In the genomic region with DNA sequence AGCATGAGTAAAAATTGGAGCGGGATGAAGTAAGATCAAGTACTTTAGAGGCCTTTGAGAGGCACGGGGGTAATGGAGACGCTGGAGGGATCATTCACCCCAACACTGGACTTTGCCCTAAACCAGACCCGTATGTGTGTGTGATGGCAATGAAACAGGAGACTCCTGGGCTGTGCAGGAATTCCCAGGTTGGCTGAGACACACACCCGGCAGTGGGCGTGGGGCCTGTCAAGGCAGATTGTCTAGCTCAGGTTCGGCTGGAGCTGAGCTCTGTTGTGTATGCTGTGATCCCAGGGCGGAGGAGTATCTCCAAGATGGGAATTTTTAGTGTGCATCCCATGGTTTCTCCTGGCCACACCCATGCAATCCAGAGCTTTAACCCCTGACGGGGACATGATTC, we compare ENCODE assay signal across 25 cellular contexts.
DNase-seq lines count a peak whose midpoint lies in the region; ATAC-seq, FAIRE-seq and TF ChIP-seq lines count a peak whose summit lies in the region.
"Had no signal": no experiment of that assay in that cellular context is flagged by ENCODE, and none has a peak within 500 bp of the region (broad histone marks: within the 10 kb centered on the region; RNA-seq: fewer than 3 reads in every experiment).

No MANE protein-coding gene starts in this region.

- H3K4me3 ChIP-seq in neuronal stem cell (ENCODE audit: low read length in 2 of 2), result no peak overlapping the region
- H3K4me3 ChIP-seq in pancreas, result no peak overlapping the region
- H3K4me3 ChIP-seq: BLaER1, GM12878 had no signal

- no peak overlapping the region for H2BK5ac ChIP-seq in neuronal stem cell (ENCODE audit: low read length)

- H2BK15ac ChIP-seq in neuronal stem cell (ENCODE audit: low read length), result no peak overlapping the region

- TF ChIP-seq CTCF in pancreas (IDR thresholded peaks at IDR 0.05), result no peak

- DNase-seq in neuronal stem cell (ENCODE audit: low spot score) (no peak), urothelium cell line (ENCODE audit: low spot score) (no peak), HCEC 1CT (no peak), left lobe of liver (ENCODE audit: low spot score) (no peak), pancreas (no peak)
- DNase-seq: 8988T; ACHN; BE2C; C1 segment of cervical spinal cord; CD4-positive, alpha-beta memory T cell; CD4-positive, CD25-positive, alpha-beta regulatory T cell; CD8-positive, alpha-beta memory T cell; COR-L47; DMS 273 treated with DMSO at 0.1 percent for 48 hours; DMS153; DMS53; DMS79; DND-41; EL; GDM1 had no signal

- H3K27ac ChIP-seq in neuronal stem cell (replicated peaks; ENCODE audit: low read length) (no peak overlapping the region), pancreas (no peak overlapping the region)
- H3K27ac ChIP-seq: BLaER1 had no signal

- intact Hi-C loops in pancreas (cut with DNase I), result no loop called here

- H3K23ac ChIP-seq in neuronal stem cell (ENCODE audit: low read depth, low read length, poor library complexity), result no peak overlapping the region

- FAIRE-seq in urothelium cell line (lab: Jason Lieb, UNC), result peak; percentile 85
- no peak for FAIRE-seq in pancreas (lab: Jason Lieb, UNC)
- FAIRE-seq: A204.1, GM12878, GM12892, GM18507 had no signal

- H3K9ac ChIP-seq in neuronal stem cell (ENCODE audit: low read depth, low read length, poor library complexity), result no peak overlapping the region
- H3K9ac ChIP-seq: BLaER1 had no signal

- H2BK12ac ChIP-seq in neuronal stem cell (ENCODE audit: low read length), result no peak overlapping the region

- H3K4ac ChIP-seq in neuronal stem cell (ENCODE audit: low read length), result no peak overlapping the region

- H2BK120ac ChIP-seq in neuronal stem cell (ENCODE audit: low read depth, low read length), result no peak overlapping the region

- H3K4me2 ChIP-seq in neuronal stem cell (ENCODE audit: insufficient read depth, low read length, poor library complexity, severe bottlenecking), result no peak overlapping the region
- H3K4me2 ChIP-seq: BLaER1 had no signal

- H2AK5ac ChIP-seq in neuronal stem cell (ENCODE audit: low read depth, low read length), result no peak overlapping the region

- no peak overlapping the region for H3K14ac ChIP-seq in neuronal stem cell (ENCODE audit: low read length)

- H4K91ac ChIP-seq in neuronal stem cell (ENCODE audit: low read depth, low read length, poor library complexity), result no peak overlapping the region

- no CpG with 5 or more reads among the region's 9 CpGs for WGBS in neuronal stem cell (ENCODE audit: extremely low coverage in 2 of 2, insufficient read length in 2 of 2, insufficient replicate concordance in 1 of 2), 2 donors
- 55 to 61% methylated on average over 9 of the region's 9 CpGs for WGBS in pancreas, 2 donors

- H3K4me1 ChIP-seq in neuronal stem cell (ENCODE audit: control insufficient read depth in 2 of 2, insufficient read depth in 1 of 2, low read depth in 1 of 2, low read length in 2 of 2) (no peaks in the 10 kb centered on the region), pancreas (no peaks in the 10 kb centered on the region)
- H3K4me1 ChIP-seq: BE2C, BLaER1 had no signal

- H3K36me3 ChIP-seq in neuronal stem cell (replicated peaks in 1 of 2; ENCODE audit: control insufficient read depth in 2 of 2, insufficient read depth in 2 of 2, low read length in 2 of 2) (no peaks in the 10 kb centered on the region), pancreas (no peaks in the 10 kb centered on the region)
- H3K36me3 ChIP-seq: BE2C, BLaER1 had no signal

- no peaks in the 10 kb centered on the region for H3K79me1 ChIP-seq in neuronal stem cell (ENCODE audit: low read depth, low read length)

- no peak overlapping the region for H4K8ac ChIP-seq in neuronal stem cell (ENCODE audit: low read depth, low read length)

- H3K27me3 ChIP-seq in neuronal stem cell (ENCODE audit: control insufficient read depth in 3 of 3, insufficient read depth in 3 of 3, low read depth in 1 of 3, low read length in 3 of 3), result no peaks in the 10 kb centered on the region
- no peaks in the 10 kb centered on the region for H3K27me3 ChIP-seq in pancreas
- H3K27me3 ChIP-seq: BE2C, BLaER1 had no signal

- H3K9me3 ChIP-seq in neuronal stem cell (replicated peaks in 1 of 2; ENCODE audit: control insufficient read depth in 2 of 2, insufficient read depth in 1 of 2, low read depth in 1 of 2, low read length in 2 of 2) (peaks cover 0 to 4% of the 10 kb centered on the region in 2 donors), pancreas (no peaks in the 10 kb centered on the region)
- H3K9me3 ChIP-seq: BE2C, BLaER1 had no signal

- no peak for ATAC-seq in left lobe of liver
- no peak for ATAC-seq in pancreas
- ATAC-seq: GM12878 had no signal

- no peak overlapping the region for H3K18ac ChIP-seq in neuronal stem cell (ENCODE audit: low read length)

- peak overlapping the region; percentile 17 for H2AFZ ChIP-seq in neuronal stem cell (ENCODE audit: low read length)
